Comparison of ENCODE assay signal across 8 cellular contexts in the genomic region with DNA sequence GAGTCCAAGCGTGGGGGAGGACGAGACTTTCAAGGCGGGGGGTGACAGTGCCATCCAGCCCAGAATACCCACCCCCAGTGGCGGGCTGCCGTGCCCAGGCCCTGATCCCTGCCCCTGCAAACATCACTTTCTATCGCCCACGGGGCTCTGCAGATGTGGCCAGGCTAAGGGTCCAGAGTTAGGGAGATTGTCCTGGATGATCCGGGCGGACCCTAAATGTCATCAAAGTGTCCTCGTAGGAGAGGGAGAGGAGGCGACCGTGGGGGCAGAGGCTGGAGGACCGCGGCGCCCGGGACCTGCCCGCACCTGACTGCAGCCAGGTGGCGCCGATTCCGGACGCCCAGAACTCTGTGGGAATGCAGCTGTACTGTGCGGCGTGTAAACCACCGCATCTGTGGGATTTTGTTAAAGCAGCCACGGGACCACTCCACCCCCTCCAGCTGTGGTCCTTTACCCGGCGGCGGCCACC. TPM values are rescaled to one million over a fixed set of nuclear protein-coding genes. Genes with fewer than 3 reads are reported as not detected.
DNase-seq lines count a peak whose midpoint lies in the region; ATAC-seq and TF ChIP-seq lines count a peak whose summit lies in the region.

No MANE protein-coding gene starts in this region.

- ATAC-seq in GM18505 (IDR thresholded peaks at IDR 0.05; ENCODE audit: unreplicated experiment) (peak; percentile 13), HG03378 (IDR thresholded peaks at IDR 0.05; ENCODE audit: unreplicated experiment) (peak; percentile 9)

- no peak for TF ChIP-seq POLR2A in GM18505 (IDR thresholded peaks at IDR 0.05; ENCODE audit: borderline replicate concordance, extremely low read depth, insufficient read depth, insufficient read length)

- peak overlapping the region; percentile 87 for H3K9ac ChIP-seq in adipocyte (ENCODE audit: low read length)
- peak overlapping the region; percentile 51 to 76 for H3K9ac ChIP-seq in stomach smooth muscle (ENCODE audit: low read length in 2 of 2)

- H3K4me3 ChIP-seq in adipocyte (ENCODE audit: low read length) (peak overlapping the region; percentile 80), kidney epithelial cell (ENCODE audit: low read depth, low read length) (peak overlapping the region; percentile 46), stomach smooth muscle (ENCODE audit: low read length in 2 of 2) (peak overlapping the region; percentile 77 to 80)

- H3K27ac ChIP-seq in stomach smooth muscle (ENCODE audit: low read length), result peak overlapping the region; percentile 58

- peaks cover 3% of the 10 kb centered on the region for H3K27me3 ChIP-seq in adipocyte (replicated peaks; ENCODE audit: control insufficient read depth, insufficient read depth, low read length)
- H3K27me3 ChIP-seq in kidney epithelial cell (ENCODE audit: control insufficient read depth, insufficient read depth, low read length), result peaks cover 8% of the 10 kb centered on the region
- H3K27me3 ChIP-seq in stomach smooth muscle (ENCODE audit: control insufficient read depth in 1 of 2, insufficient read depth in 2 of 2, low read length in 2 of 2), result peaks cover 4 to 5% of the 10 kb centered on the region in 2 donors

- H3K4me1 ChIP-seq in adipocyte (ENCODE audit: control insufficient read depth, insufficient read depth, low read length) (peaks cover 23% of the 10 kb centered on the region), stomach smooth muscle (ENCODE audit: control insufficient read depth, insufficient read depth, low read length) (peaks cover 20% of the 10 kb centered on the region)

- H3K9me3 ChIP-seq in adipocyte (ENCODE audit: control insufficient read depth, low read length), result no peaks in the 10 kb centered on the region
- no peaks in the 10 kb centered on the region for H3K9me3 ChIP-seq in stomach smooth muscle (ENCODE audit: control insufficient read depth in 2 of 2, low read length in 2 of 2)

- H3K36me3 ChIP-seq in adipocyte (ENCODE audit: control insufficient read depth, insufficient read depth, low read length, severe bottlenecking), result no peaks in the 10 kb centered on the region
- no peaks in the 10 kb centered on the region for H3K36me3 ChIP-seq in kidney epithelial cell (ENCODE audit: control insufficient read depth, insufficient read depth, low read length)
- no peaks in the 10 kb centered on the region for H3K36me3 ChIP-seq in stomach smooth muscle (ENCODE audit: control insufficient read depth in 2 of 2, insufficient read depth in 2 of 2, low read length in 2 of 2)

- TF ChIP-seq CTCF in kidney epithelial cell (IDR thresholded peaks at IDR 0.05; ENCODE audit: insufficient read depth, low read length, poor library complexity, severe bottlenecking), result peak; percentile 60

- DNase-seq in adipocyte (ENCODE audit: low read depth) (no peak), kidney epithelial cell (ENCODE audit: low read depth) (no peak), NCI-H187 treated with DMSO at 0.1 percent for 48 hours (lab: John Stamatoyannopoulos, UW) (no peak), pons (ENCODE audit: low spot score) (no peak), superior temporal gyrus (ENCODE audit: extremely low spot score) (no peak)

RNA-seq across cellular contexts. Expression of a gene that starts 32.4 kb away (rescaled TPM):
- total RNA-seq in kidney epithelial cell, result 0.96 and 1.0 TPM in 2 replicates
